9 cellular contexts compared by ENCODE assay signal in genomic region chr11:115990004-115990447, GRCh38.
DNase-seq lines count a peak whose midpoint lies in the region; ATAC-seq and TF ChIP-seq lines count a peak whose summit lies in the region.
"Had no signal": no experiment of that assay in that cellular context is flagged by ENCODE, and none has a peak within 500 bp of the region (broad histone marks: within the 10 kb centered on the region; RNA-seq: fewer than 3 reads in every experiment).

No MANE protein-coding gene starts in this region.

- no peak overlapping the region for H3K27ac Mint-ChIP-seq in nephron progenitor cell
- H3K27ac Mint-ChIP-seq in activated CD4-positive, alpha-beta memory T cell treated with anti-CD3 and anti-CD28 coated beads, Interleukin-2, amount 10 ng/mL, durations not matched to agents 7 days and 5 days: no peak overlapping the region
- no peak overlapping the region for H3K27ac Mint-ChIP-seq in activated T-cell treated with anti-CD3 and anti-CD28 coated beads, Interleukin-2, amount 50 U/mL, for 24 hours
- H3K27ac Mint-ChIP-seq: stimulated activated naive CD8-positive, alpha-beta T cell treated with anti-CD3 and anti-CD28 coated beads, Interleukin-15, Interleukin-2, amounts not matched to agents 100 ng/mL and 50 ng/mL, for 24 hours had no signal

- peaks cover 60% of the 10 kb centered on the region for H3K4me1 Mint-ChIP-seq in nephron progenitor cell
- no peaks in the 10 kb centered on the region for H3K4me1 Mint-ChIP-seq in activated CD4-positive, alpha-beta memory T cell treated with anti-CD3 and anti-CD28 coated beads, Interleukin-2, amount 10 ng/mL, durations not matched to agents 7 days and 5 days
- no peaks in the 10 kb centered on the region for H3K4me1 Mint-ChIP-seq in activated T-cell treated with anti-CD3 and anti-CD28 coated beads, Interleukin-2, amount 50 U/mL, for 24 hours (ENCODE audit: low read depth)

- peaks cover 7% of the 10 kb centered on the region for H3K27me3 Mint-ChIP-seq in nephron progenitor cell (ENCODE audit: low read depth, poor library complexity)
- no peaks in the 10 kb centered on the region for H3K27me3 Mint-ChIP-seq in activated CD4-positive, alpha-beta memory T cell treated with anti-CD3 and anti-CD28 coated beads, Interleukin-2, amount 10 ng/mL, durations not matched to agents 7 days and 5 days
- no peaks in the 10 kb centered on the region for H3K27me3 Mint-ChIP-seq in activated T-cell treated with anti-CD3 and anti-CD28 coated beads, Interleukin-2, amount 50 U/mL, for 24 hours

- CTCF ChIA-PET in activated CD4-positive, alpha-beta memory T cell treated with anti-CD3 and anti-CD28 coated beads, Interleukin-2, amount 10 ng/mL, durations not matched to agents 7 days and 5 days (lab: Charles Lee): no interaction called here

- POLR2A ChIA-PET in activated CD4-positive, alpha-beta memory T cell treated with anti-CD3 and anti-CD28 coated beads, Interleukin-2, amount 10 ng/mL, durations not matched to agents 7 days and 5 days (lab: Charles Lee): no interaction called here

- peak; percentile 30 for TF ChIP-seq RAD21 in Ishikawa (IDR thresholded peaks at IDR 0.05; ENCODE audit: low read depth)

- TF ChIP-seq CTCF in GM10266 (IDR thresholded peaks at IDR 0.05; ENCODE audit: control insufficient read depth, insufficient read depth, low read depth, missing control alignments): peak; percentile 72
- TF ChIP-seq CTCF in coronary artery (IDR thresholded peaks at IDR 0.05): no peak
- peak; percentile 70 for TF ChIP-seq CTCF in nephron progenitor cell (IDR thresholded peaks at IDR 0.05)
- peak in 1 of 3 experiments; percentile 32 for TF ChIP-seq CTCF in ascending aorta (IDR thresholded peaks at IDR 0.05)

- H3K4me1 ChIP-seq in ascending aorta: no peaks in the 10 kb centered on the region

- no peaks in the 10 kb centered on the region for H3K9me3 ChIP-seq in ascending aorta

- H3K9me3 Mint-ChIP-seq in nephron progenitor cell: peaks cover 19% of the 10 kb centered on the region
- no peaks in the 10 kb centered on the region for H3K9me3 Mint-ChIP-seq in activated CD4-positive, alpha-beta memory T cell treated with anti-CD3 and anti-CD28 coated beads, Interleukin-2, amount 10 ng/mL, durations not matched to agents 7 days and 5 days
- peaks cover 3% of the 10 kb centered on the region for H3K9me3 Mint-ChIP-seq in activated T-cell treated with anti-CD3 and anti-CD28 coated beads, Interleukin-2, amount 50 U/mL, for 24 hours

- H3K4me3 ChIP-seq in coronary artery (peak overlapping the region; percentile 42), ascending aorta (no peak overlapping the region)

- DNase-seq in GM10266 (ENCODE audit: extremely low spot score): peak; percentile 51
- no peak for DNase-seq in coronary artery (ENCODE audit: low spot score)
- DNase-seq in nephron progenitor cell: peak; percentile 44
- no peak for DNase-seq in activated CD4-positive, alpha-beta memory T cell treated with anti-CD3 and anti-CD28 coated beads, Interleukin-2, amount 10 ng/mL, durations not matched to agents 7 days and 5 days
- no peak for DNase-seq in ascending aorta (ENCODE audit: low spot score in 2 of 2)
- no peak for DNase-seq in activated T-cell treated with anti-CD3 and anti-CD28 coated beads, Interleukin-2, amount 50 U/mL, for 24 hours

- H3K27ac ChIP-seq in coronary artery (no peak overlapping the region), ascending aorta (no peak overlapping the region)

- no peaks in the 10 kb centered on the region for H3K36me3 ChIP-seq in ascending aorta

- peaks cover 7% of the 10 kb centered on the region for H3K36me3 Mint-ChIP-seq in nephron progenitor cell (ENCODE audit: low read depth)
- no peaks in the 10 kb centered on the region for H3K36me3 Mint-ChIP-seq in activated CD4-positive, alpha-beta memory T cell treated with anti-CD3 and anti-CD28 coated beads, Interleukin-2, amount 10 ng/mL, durations not matched to agents 7 days and 5 days (ENCODE audit: low read depth)
- no peaks in the 10 kb centered on the region for H3K36me3 Mint-ChIP-seq in activated T-cell treated with anti-CD3 and anti-CD28 coated beads, Interleukin-2, amount 50 U/mL, for 24 hours (ENCODE audit: low read depth)

- H3K4me3 Mint-ChIP-seq in nephron progenitor cell: no peak overlapping the region
- no peak overlapping the region for H3K4me3 Mint-ChIP-seq in activated CD4-positive, alpha-beta memory T cell treated with anti-CD3 and anti-CD28 coated beads, Interleukin-2, amount 10 ng/mL, durations not matched to agents 7 days and 5 days
- H3K4me3 Mint-ChIP-seq in activated T-cell treated with anti-CD3 and anti-CD28 coated beads, Interleukin-2, amount 50 U/mL, for 24 hours: no peak overlapping the region
- H3K4me3 Mint-ChIP-seq: stimulated activated naive CD8-positive, alpha-beta T cell treated with anti-CD3 and anti-CD28 coated beads, Interleukin-15, Interleukin-2, amounts not matched to agents 100 ng/mL and 50 ng/mL, for 24 hours had no signal

- no peak for TF ChIP-seq EP300 in Ishikawa (IDR thresholded peaks at IDR 0.05; ENCODE audit: borderline replicate concordance)

- ATAC-seq in HG03520 (IDR thresholded peaks at IDR 0.05; ENCODE audit: unreplicated experiment): no peak

- intact Hi-C loops in ascending aorta (cut with DNase I): no loop called here

- no peaks in the 10 kb centered on the region for H3K27me3 ChIP-seq in ascending aorta

TF ChIP-seq in Ishikawa, 13 proteins besides CTCF, POLR2A, EP300 and RAD21:
- no peak for TF ChIP-seq CEBPB (IDR thresholded peaks at IDR 0.05)

Comparison
In these comparisons a context has a peak if more than half of its experiments do, and no peak if none do; other contexts are left out.
1. DNase-seq: peak in GM10266 (single experiment) and nephron progenitor cell (single experiment); none in coronary artery (single experiment), activated CD4-positive, alpha-beta memory T cell treated with anti-CD3 and anti-CD28 coated beads, Interleukin-2, amount 10 ng/mL, durations not matched to agents 7 days and 5 days (single experiment), ascending aorta (0 of 2) and activated T-cell treated with anti-CD3 and anti-CD28 coated beads, Interleukin-2, amount 50 U/mL, for 24 hours (single experiment).